27 cellular contexts compared by ENCODE assay signal in genomic region chr11:13956988-13957387, GRCh38.
"Had no signal": no experiment of that assay in that cellular context is flagged by ENCODE, and none has a peak within 500 bp of the region (broad histone marks: within the 10 kb centered on the region; RNA-seq: fewer than 3 reads in every experiment).

No MANE protein-coding gene starts in this region.

- H3K27ac ChIP-seq: stomach, suprapubic skin, testis, thoracic aorta, thyroid gland, tibial artery, tibial nerve, transverse colon, upper lobe of left lung, upper lobe of right lung, uterus, vagina had no signal

- H3K4me1 ChIP-seq: suprapubic skin, testis, thyroid gland, tibial artery, tibial nerve, upper lobe of left lung, upper lobe of right lung, uterus, vagina had no signal

- H3K4me3 ChIP-seq: stomach, suprapubic skin, testis, thoracic aorta, thyroid gland, tibial artery, tibial nerve, transverse colon, upper lobe of left lung, upper lobe of right lung, uterus, vagina had no signal

- DNase-seq: stimulated activated CD4-positive, alpha-beta T cell treated with anti-CD3 and anti-CD28 coated beads, Interleukin-2, amount 100 ng/mL, for 48 hours; stimulated activated CD4-positive, alpha-beta T cell treated with anti-CD3 and anti-CD28 coated beads, Interleukin-4, amount 100 ng/mL, for 1 hour; stimulated activated CD4-positive, alpha-beta T cell treated with anti-CD3 and anti-CD28 coated beads, Interleukin-4, amount 100 ng/mL, for 24 hours; stimulated activated CD4-positive, alpha-beta T cell treated with anti-CD3 and anti-CD28 coated beads, Interleukin-4, amount 100 ng/mL, for 4 hours; stimulated activated CD8-positive, alpha-beta memory T cell treated with anti-CD3 and anti-CD28 coated beads, Interleukin-4, amount 100 ng/mL, for 48 hours; stimulated activated naive B cell treated with anti-CD40 and anti-IgM and Interleukin-4, amounts not matched to agents 10 μg/mL and 1 μg/mL and 100 μg/mL, for 72 hours; stimulated activated naive CD4-positive, alpha-beta T cell; stimulated activated naive CD4-positive, alpha-beta T cell treated with Interleukin-2 at 50 U/mL for 16 hours; stimulated activated naive CD8-positive, alpha-beta T cell treated with anti-CD3 and anti-CD28 coated beads, Interleukin-15, amount 100 ng/mL, for 72 hours; stimulated activated naive CD8-positive, alpha-beta T cell treated with anti-CD3 and anti-CD28 coated beads, Interleukin-15, Interleukin-2, amounts not matched to agents 100 U/mL and 50 U/mL, for 24 hours; stomach; substantia nigra; testis; thyroid gland; tibial artery; transverse colon; trophoblast cell; upper lobe of left lung; upper lobe of right lung; uterus had no signal

- H3K9me3 ChIP-seq: stomach, suprapubic skin, testis, thoracic aorta, thyroid gland, tibial artery, tibial nerve, transverse colon, upper lobe of left lung, upper lobe of right lung, uterus, vagina had no signal

- FAIRE-seq: urothelium cell line had no signal

- H3K27me3 ChIP-seq: testis, thyroid gland, upper lobe of left lung, uterus had no signal

- H3K36me3 ChIP-seq: stomach, suprapubic skin, thoracic aorta, thyroid gland, tibial artery, tibial nerve, transverse colon, upper lobe of left lung, upper lobe of right lung, uterus, vagina had no signal

- ATAC-seq: stimulated activated effector memory CD8-positive, alpha-beta T cell treated with anti-CD3 and anti-CD28 coated beads, Interleukin-12 subunit alpha, Interleukin-12 subunit beta, amount 100 ng/mL, for 72 hours; stimulated activated memory B cell treated with anti-CD40 and anti-IgM and Interleukin-4, amounts not matched to agents 10 μg/mL and 1 μg/mL and 100 μg/mL, for 72 hours; stimulated activated naive B cell treated with anti-CD40 and anti-IgM and Interleukin-4, amounts not matched to agents 10 μg/mL and 1 μg/mL and 100 μg/mL, for 72 hours; stimulated activated naive CD8-positive, alpha-beta T cell treated with anti-CD3 and anti-CD28 coated beads, Interleukin-15, amount 100 ng/mL, for 72 hours; stimulated activated naive CD8-positive, alpha-beta T cell treated with anti-CD3 and anti-CD28 coated beads, Interleukin-15, Interleukin-2, amounts not matched to agents 100 U/mL and 50 U/mL, for 24 hours; upper lobe of right lung had no signal
